In the genomic region with DNA sequence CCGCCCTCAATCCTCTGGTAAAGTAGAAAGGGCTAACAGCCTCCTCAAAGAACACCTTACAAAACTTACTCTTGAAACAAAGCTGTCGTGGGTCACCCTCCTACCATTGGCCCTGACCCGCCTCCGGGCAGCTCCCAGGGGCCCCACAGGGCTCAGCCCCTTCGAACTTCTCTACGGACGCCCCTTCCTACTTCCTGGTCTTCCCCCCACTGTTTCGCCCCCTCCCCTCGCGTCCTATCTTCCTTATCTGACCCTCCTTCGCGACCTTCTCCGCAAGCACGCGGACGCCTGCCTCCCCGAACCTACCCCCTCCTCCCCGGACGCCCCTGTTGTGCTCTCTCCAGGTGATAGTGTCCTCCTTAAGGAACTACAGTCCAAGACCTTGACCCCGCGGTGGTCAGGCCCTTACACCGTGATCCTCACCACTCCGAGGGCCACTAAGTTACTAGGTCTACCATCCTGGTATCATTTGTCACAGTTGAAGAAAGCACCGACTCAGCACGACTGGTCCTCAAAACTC, we compare ENCODE assay signal across 31 cellular contexts.
"Had no signal": no experiment of that assay in that cellular context is flagged by ENCODE, and none has a peak within 500 bp of the region (broad histone marks: within the 10 kb centered on the region; RNA-seq: fewer than 3 reads in every experiment).

No MANE protein-coding gene starts in this region.

- H3K4me3 ChIP-seq: left ventricle myocardium inferior, lung, mucosa of descending colon, neural progenitor cell, ovary, prostate gland, skin epidermis, stomach, testis, thyroid gland, transverse colon, upper lobe of left lung, vagina had no signal

- H3K27ac Mint-ChIP-seq: immature natural killer cell; naive thymus-derived CD4-positive, alpha-beta T cell; nephron; neural progenitor cell; stimulated activated naive B cell treated with anti-CD40 and anti-IgM and Interleukin-4, amounts not matched to agents 10 μg/mL and 1 μg/mL and 100 μg/mL, for 72 hours had no signal

- H2AFZ ChIP-seq: neural progenitor cell had no signal

- ATAC-seq: mucosa of descending colon; naive thymus-derived CD4-positive, alpha-beta T cell; right cardiac atrium; sciatic nerve; stimulated activated naive B cell treated with anti-CD40 and anti-IgM and Interleukin-4, amounts not matched to agents 10 μg/mL and 1 μg/mL and 100 μg/mL, for 72 hours; stimulated activated naive CD8-positive, alpha-beta T cell treated with anti-CD3 and anti-CD28 coated beads, Interleukin-15, Interleukin-2, amounts not matched to agents 100 U/mL and 50 U/mL, for 24 hours had no signal

- H3K4me1 ChIP-seq: left ventricle myocardium inferior, neural progenitor cell, prostate gland, stomach, testis, thyroid gland, transverse colon, upper lobe of left lung, vagina had no signal

- H3K9me3 ChIP-seq: left ventricle myocardium inferior, mucosa of descending colon, neutrophil, ovary, prostate gland, testis, thyroid gland, transverse colon, vagina had no signal

- FAIRE-seq: islet of Langerhans had no signal

- H3K4me2 ChIP-seq: neural progenitor cell had no signal

- H3K9ac ChIP-seq: neural progenitor cell had no signal

- H3K36me3 ChIP-seq: left ventricle myocardium inferior, neural progenitor cell, neutrophil, ovary, prostate gland, stomach, thyroid gland, transverse colon, upper lobe of left lung, vagina had no signal

- H3K4me3 Mint-ChIP-seq: immature natural killer cell; naive thymus-derived CD4-positive, alpha-beta T cell; nephron; stimulated activated naive B cell treated with anti-CD40 and anti-IgM and Interleukin-4, amounts not matched to agents 10 μg/mL and 1 μg/mL and 100 μg/mL, for 72 hours had no signal

- H3K27me3 Mint-ChIP-seq: naive thymus-derived CD4-positive, alpha-beta T cell; stimulated activated naive B cell treated with anti-CD40 and anti-IgM and Interleukin-4, amounts not matched to agents 10 μg/mL and 1 μg/mL and 100 μg/mL, for 72 hours had no signal

- DNase-seq: hypothalamus; immature natural killer cell; left ventricle myocardium inferior; mesendoderm; midbrain; naive thymus-derived CD4-positive, alpha-beta T cell; occipital lobe; ovary; retina; stimulated activated CD4-positive, alpha-beta T cell treated with anti-CD3 and anti-CD28 coated beads, Interleukin-12 subunit alpha, Interleukin-12 subunit beta, amount 100 ng/mL, for 4 hours; stimulated activated CD4-positive, alpha-beta T cell treated with anti-CD3 and anti-CD28 coated beads, Interleukin-15, amount 100 ng/mL, for 24 hours; stimulated activated CD4-positive, alpha-beta T cell treated with anti-CD3 and anti-CD28 coated beads, Interleukin-2, amount 100 ng/mL, for 24 hours; stimulated activated CD4-positive, alpha-beta T cell treated with anti-CD3 and anti-CD28 coated beads, Interleukin-4, amount 100 ng/mL, for 1 hour; stimulated activated naive B cell treated with anti-CD40 and anti-IgM and Interleukin-4, amounts not matched to agents 10 μg/mL and 1 μg/mL and 100 μg/mL, for 72 hours; stimulated activated naive CD8-positive, alpha-beta T cell treated with anti-CD3 and anti-CD28 coated beads, Interleukin-15, Interleukin-2, amounts not matched to agents 100 U/mL and 50 U/mL, for 24 hours; stomach; testis; thyroid gland; transverse colon had no signal

- H3K27ac ChIP-seq: left ventricle myocardium inferior, neural progenitor cell, neutrophil, ovary, prostate gland, skin epidermis, stomach, testis, thyroid gland, transverse colon, upper lobe of left lung, vagina had no signal

- H3K27me3 ChIP-seq: neural progenitor cell, neutrophil, ovary, stomach, testis, thyroid gland, transverse colon, upper lobe of left lung, vagina had no signal

- H3K4me1 Mint-ChIP-seq: immature natural killer cell; naive thymus-derived CD4-positive, alpha-beta T cell; nephron; neural progenitor cell; stimulated activated naive B cell treated with anti-CD40 and anti-IgM and Interleukin-4, amounts not matched to agents 10 μg/mL and 1 μg/mL and 100 μg/mL, for 72 hours had no signal
